In the genomic region with DNA sequence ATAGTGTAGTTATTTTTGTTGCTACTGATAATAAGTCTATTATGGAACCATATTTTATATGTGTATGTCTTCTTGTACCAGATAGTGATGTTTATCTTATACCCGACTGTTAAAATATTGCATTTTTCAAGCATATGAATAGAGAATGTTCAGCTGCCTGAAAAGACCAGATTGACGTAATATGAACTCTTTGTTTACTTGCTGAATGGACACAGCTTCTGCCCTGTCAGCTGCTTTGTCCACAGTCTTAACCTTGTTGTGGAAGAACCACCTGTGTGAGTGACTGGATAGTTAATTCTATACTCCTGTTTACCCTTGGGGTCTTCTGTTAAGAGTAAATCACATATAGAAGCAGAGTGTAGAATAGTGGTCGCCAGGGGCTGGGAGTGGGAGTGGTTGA, we compare ENCODE assay signal across 18 cellular contexts.
DNase-seq lines count a peak whose midpoint lies in the region.
"Had no signal": no experiment of that assay in that cellular context is flagged by ENCODE, and none has a peak within 500 bp of the region (broad histone marks: within the 10 kb centered on the region; RNA-seq: fewer than 3 reads in every experiment).

No MANE protein-coding gene starts in this region.

- no peak overlapping the region for H2BK120ac ChIP-seq in trophoblast cell (ENCODE audit: insufficient read depth, low read length, poor library complexity)

- DNase-seq in DMS 273 (lab: John Stamatoyannopoulos, UW; ENCODE audit: unreplicated experiment) (peak; percentile 23), DMS 273 treated with DMSO at 0.1 percent for 48 hours (lab: John Stamatoyannopoulos, UW) (no peak), NCI-H146 treated with DMSO at 0.1 percent for 48 hours (lab: John Stamatoyannopoulos, UW; ENCODE audit: unreplicated experiment) (peak; percentile 35), trophoblast cell (no peak), islet precursor cell (no peak), NCI-H187 treated with DMSO at 0.1 percent for 48 hours (lab: John Stamatoyannopoulos, UW) (no peak), Karpas-422 (no peak)
- DNase-seq: activated CD8-positive, alpha-beta T cell treated with anti-CD3 and anti-CD28 coated beads for 36 hours; mammary epithelial cell; NCI-H1436; stimulated activated CD4-positive, alpha-beta T cell treated with anti-CD3 and anti-CD28 coated beads, Interleukin-12 subunit alpha, Interleukin-12 subunit beta, amount 100 ng/mL, for 4 hours; stimulated activated CD4-positive, alpha-beta T cell treated with anti-CD3 and anti-CD28 coated beads, Interleukin-4, amount 100 ng/mL, for 4 hours; T-helper 17 cell had no signal

- H3K36me3 ChIP-seq in trophoblast cell (ENCODE audit: control insufficient read depth in 1 of 2, insufficient read depth in 2 of 2, low read length in 2 of 2) = no peaks in the 10 kb centered on the region
- no peaks in the 10 kb centered on the region for H3K36me3 ChIP-seq in Karpas-422 (ENCODE audit: insufficient read depth, low read length)
- H3K36me3 ChIP-seq: neural progenitor cell, suprapubic skin had no signal

- H3K9me2 ChIP-seq in Karpas-422 (replicated peaks; ENCODE audit: insufficient read depth, low read length) = no peaks in the 10 kb centered on the region

- H3K9ac ChIP-seq in trophoblast cell (ENCODE audit: low read length) (no peak overlapping the region), Karpas-422 (ENCODE audit: low read length) (no peak overlapping the region)
- H3K9ac ChIP-seq: neural progenitor cell had no signal

- peaks cover 5 to 6% of the 10 kb centered on the region in 2 experiments for H3K4me1 ChIP-seq in trophoblast cell (ENCODE audit: control insufficient read depth in 1 of 2, insufficient read depth in 2 of 2, low read length in 2 of 2)
- no peaks in the 10 kb centered on the region for H3K4me1 ChIP-seq in Karpas-422 (ENCODE audit: low read length)
- H3K4me1 ChIP-seq: suprapubic skin had no signal

- H2BK12ac ChIP-seq in trophoblast cell (ENCODE audit: low read length) = peak overlapping the region; percentile 64

- H3K4me3 ChIP-seq in trophoblast cell (ENCODE audit: low read depth, low read length) = no peak overlapping the region
- H3K4me3 ChIP-seq in Karpas-422 (ENCODE audit: low read length) = no peak overlapping the region
- H3K4me3 ChIP-seq: coronary artery, neural progenitor cell, suprapubic skin had no signal

- no CpG with 5 or more reads among the region's 3 CpGs for WGBS in trophoblast cell (ENCODE audit: extremely low coverage, insufficient coverage, insufficient read length)

- no peak overlapping the region for H2AFZ ChIP-seq in trophoblast cell (ENCODE audit: insufficient read depth, low read length, poor library complexity)
- H2AFZ ChIP-seq in Karpas-422 (ENCODE audit: low read length) = no peak overlapping the region
- H2AFZ ChIP-seq: neural progenitor cell had no signal

- no peak overlapping the region for H2AK5ac ChIP-seq in trophoblast cell (ENCODE audit: low read length)

- H4K20me1 ChIP-seq in Karpas-422 (ENCODE audit: insufficient read depth, low read depth, low read length) = no peaks in the 10 kb centered on the region

- no peaks in the 10 kb centered on the region for H3K9me3 ChIP-seq in trophoblast cell (ENCODE audit: insufficient read depth, low read depth, low read length)
- no peaks in the 10 kb centered on the region for H3K9me3 ChIP-seq in Karpas-422 (ENCODE audit: low read length)
- H3K9me3 ChIP-seq: suprapubic skin had no signal

- no peak overlapping the region for H3K18ac ChIP-seq in trophoblast cell (ENCODE audit: low read length)

- H3K27me3 ChIP-seq in trophoblast cell (ENCODE audit: insufficient read depth, low read length) = no peaks in the 10 kb centered on the region
- H3K27me3 ChIP-seq in Karpas-422 (ENCODE audit: low read length) = no peaks in the 10 kb centered on the region
- H3K27me3 ChIP-seq: neural progenitor cell, suprapubic skin had no signal

- H4K91ac ChIP-seq in trophoblast cell (ENCODE audit: low read depth, low read length) = no peak overlapping the region

- no peak overlapping the region for H4K8ac ChIP-seq in trophoblast cell (ENCODE audit: low read depth, low read length)

- H3K4me2 ChIP-seq in trophoblast cell (ENCODE audit: low read length) = no peak overlapping the region
- H3K4me2 ChIP-seq in Karpas-422 (ENCODE audit: low read depth, low read length, poor library complexity, severe bottlenecking) = no peak overlapping the region
- H3K4me2 ChIP-seq: neural progenitor cell had no signal

- H4K12ac ChIP-seq in trophoblast cell (ENCODE audit: low read depth, low read length) = no peak overlapping the region

- H3K14ac ChIP-seq in trophoblast cell (ENCODE audit: low read length) = no peak overlapping the region

- H3K27ac ChIP-seq in cingulate gyrus (ENCODE audit: low read depth, low read length) (peak overlapping the region; percentile 8), trophoblast cell (ENCODE audit: low read depth, low read length) (no peak overlapping the region), Karpas-422 (ENCODE audit: low read length) (no peak overlapping the region)
- H3K27ac ChIP-seq: 22Rv1, coronary artery, neural progenitor cell, suprapubic skin had no signal

- H3K23ac ChIP-seq in trophoblast cell (ENCODE audit: low read length) = no peak overlapping the region

- peaks cover 3% of the 10 kb centered on the region for H3K79me1 ChIP-seq in trophoblast cell (ENCODE audit: low read length)

- H3K79me2 ChIP-seq in trophoblast cell (ENCODE audit: control insufficient read depth, insufficient read depth, low read length, poor library complexity) = no peaks in the 10 kb centered on the region
- no peaks in the 10 kb centered on the region for H3K79me2 ChIP-seq in Karpas-422 (ENCODE audit: low read length)

- H3K4ac ChIP-seq in trophoblast cell (ENCODE audit: low read depth, low read length) = no peak overlapping the region

- no peak overlapping the region for H2BK5ac ChIP-seq in trophoblast cell (ENCODE audit: low read depth, low read length, poor library complexity)

Comparison
In these comparisons a context has a peak if more than half of its experiments do, and no peak if none do; other contexts are left out.
1. DNase-seq: peak in DMS 273 (single experiment) and NCI-H146 treated with DMSO at 0.1 percent for 48 hours (single experiment); none in DMS 273 treated with DMSO at 0.1 percent for 48 hours (single experiment), trophoblast cell (0 of 2), islet precursor cell (single experiment), NCI-H187 treated with DMSO at 0.1 percent for 48 hours (single experiment) and Karpas-422 (single experiment).